7 cellular contexts compared by ENCODE assay signal in genomic region chr1:69638673-69639072, GRCh38.
"Had no signal": no experiment of that assay in that cellular context is flagged by ENCODE, and none has a peak within 500 bp of the region (broad histone marks: within the 10 kb centered on the region; RNA-seq: fewer than 3 reads in every experiment).

No MANE protein-coding gene starts in this region.

- H3K36me3 ChIP-seq: HAP-1 had no signal

- H2AFZ ChIP-seq: GM23248 had no signal

- DNase-seq: GM23248, GOT3, H7, HFFc6, IMR-90 had no signal

- H3K9ac ChIP-seq: GM23248 had no signal

- H3K27ac ChIP-seq: GM23248 had no signal

- ATAC-seq: HCT116 had no signal

- H3K4me3 ChIP-seq: GM23248, HAP-1 had no signal

- H3K4me1 ChIP-seq: HAP-1 had no signal
